In the genomic region with DNA sequence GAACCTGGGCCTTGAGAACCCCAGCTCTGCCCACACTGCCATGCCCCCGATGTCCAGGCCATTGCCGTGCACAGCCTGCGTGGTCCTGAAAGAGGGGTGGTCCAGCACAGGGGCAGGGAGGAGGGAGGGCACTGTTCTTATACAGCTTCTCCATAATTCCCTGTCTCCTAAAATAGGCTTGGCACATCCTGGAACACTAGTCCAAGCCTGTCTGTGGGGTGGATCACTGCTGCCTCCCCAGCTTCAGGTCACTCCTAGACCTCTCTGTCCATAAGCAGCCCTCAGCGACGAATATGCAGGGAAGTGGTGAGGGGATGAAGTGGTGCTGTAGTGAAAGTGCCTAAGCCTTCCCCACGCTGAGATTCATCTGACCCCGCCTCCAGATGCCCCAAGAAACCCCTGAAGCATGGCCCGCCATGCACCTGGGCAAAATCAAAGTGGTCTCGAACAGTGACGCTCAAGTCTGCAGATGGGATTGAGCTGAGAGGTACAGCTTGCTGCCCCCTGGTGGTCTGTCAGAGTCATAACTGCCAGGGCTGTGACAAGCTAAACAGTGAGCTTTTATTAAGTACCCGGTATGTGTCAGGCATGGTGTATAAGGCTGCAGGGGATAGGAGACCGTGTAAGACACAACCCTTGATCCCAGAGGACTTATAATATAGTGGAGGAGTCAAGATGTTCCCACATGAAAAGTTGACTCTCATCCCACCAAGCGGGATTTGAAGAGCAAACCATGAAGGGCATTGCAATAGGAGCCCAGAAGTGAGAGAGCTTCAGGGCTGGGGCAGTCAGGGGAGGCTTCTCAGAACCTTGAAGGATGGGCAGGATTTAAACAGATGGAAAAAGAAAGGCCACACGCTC, we compare ENCODE assay signal across 1 cellular context.
TF ChIP-seq lines count a peak whose summit lies in the region.

No MANE protein-coding gene starts in this region.

TF ChIP-seq in SK-N-SH, 30 proteins besides CTCF, POLR2A, EP300 and RAD21 (continued from another document):
- TF ChIP-seq ZBTB33 (IDR thresholded peaks at IDR 0.05; ENCODE audit: borderline replicate concordance, low read depth) (no peak), TEAD4 (IDR thresholded peaks at IDR 0.05; ENCODE audit: borderline replicate concordance, insufficient read depth) (no peak), CHD2 (IDR thresholded peaks at IDR 0.05; ENCODE audit: low read length, partially characterized antibody) (peak; percentile 18), NFIC (IDR thresholded peaks at IDR 0.05; ENCODE audit: borderline replicate concordance) (no peak), GABPA (IDR thresholded peaks at IDR 0.05; ENCODE audit: low read depth) (no peak), MEF2A (IDR thresholded peaks at IDR 0.05; ENCODE audit: borderline replicate concordance, low read depth) (no peak)
